Comparison of ENCODE assay signal across 9 cellular contexts in the genomic region with DNA sequence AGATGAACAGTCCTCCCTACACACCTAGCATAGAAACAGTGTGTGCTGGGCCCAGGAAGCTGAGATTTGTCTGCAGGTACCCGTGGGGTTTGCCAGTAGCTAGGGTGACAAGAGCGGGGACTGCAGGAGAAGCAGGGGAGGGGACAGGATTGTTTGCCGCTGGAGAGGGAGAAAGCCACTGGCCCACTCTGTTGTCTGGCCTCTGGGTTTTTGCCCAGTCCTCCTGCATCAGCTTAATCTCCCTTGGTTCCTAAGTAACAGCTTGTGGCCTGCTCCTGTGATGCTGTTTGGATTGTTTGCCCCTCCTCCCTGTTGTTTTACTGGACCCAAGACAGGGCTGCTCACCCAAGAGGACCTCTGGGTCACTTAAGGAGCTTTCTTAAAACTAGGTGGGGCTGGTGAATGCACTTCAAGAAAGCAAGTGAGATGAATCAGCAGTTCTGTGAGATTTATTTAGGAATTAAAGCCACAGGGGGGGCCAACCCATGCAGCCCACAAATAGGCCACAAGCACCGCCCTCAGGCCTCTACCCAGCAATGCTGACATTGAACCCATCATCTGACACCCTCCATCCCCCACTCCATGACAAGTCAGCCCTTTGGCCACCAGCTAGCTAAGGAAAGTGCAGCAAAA.
A peak's percentile ranks its signal among the peaks of the same experiment; 100 is the strongest.
DNase-seq lines count a peak whose midpoint lies in the region; ATAC-seq and TF ChIP-seq lines count a peak whose summit lies in the region.
"Had no signal": no experiment of that assay in that cellular context is flagged by ENCODE, and none has a peak within 500 bp of the region (broad histone marks: within the 10 kb centered on the region; RNA-seq: fewer than 3 reads in every experiment).

No MANE protein-coding gene starts in this region.

- H3K27me3 ChIP-seq in AG04450 (ENCODE audit: control insufficient read depth, insufficient read depth, low read length), result no peaks in the 10 kb centered on the region

- TF ChIP-seq CTCF in AG04450 (IDR thresholded peaks at IDR 0.05; ENCODE audit: low read depth, low read length) (no peak), astrocyte of the cerebellum (IDR thresholded peaks at IDR 0.05; ENCODE audit: low read depth, low read length, missing control alignments) (no peak)

- peak overlapping the region; percentile 99 for H3K27ac ChIP-seq in AG04450 (ENCODE audit: low read depth, low read length)

- DNase-seq in AG04450 (ENCODE audit: low read depth, low spot score) (peak; percentile 49), astrocyte of the cerebellum (ENCODE audit: low read depth) (peak; percentile 64), left kidney (ENCODE audit: low read depth, low spot score) (peak; percentile 20), RKO (ENCODE audit: low spot score) (no peak), NCI-H128 (lab: John Stamatoyannopoulos, UW; ENCODE audit: unreplicated experiment) (no peak)
- DNase-seq in stimulated activated CD4-positive, alpha-beta T cell treated with anti-CD3 and anti-CD28 coated beads, Interleukin-2, amount 100 ng/mL, for 48 hours, result no peak
- DNase-seq: NCI-H187 treated with DMSO at 0.1 percent for 48 hours had no signal

- in situ Hi-C loops in astrocyte of the cerebellum (cut with HindIII; ENCODE audit: low sequenced_read_pairs), result no loop called here

- H3K4me3 ChIP-seq in AG04450 (ENCODE audit: low read depth, low read length) (no peak overlapping the region), astrocyte of the cerebellum (ENCODE audit: low read depth, low read length) (no peak overlapping the region)

- POLR2A ChIA-PET in AG04450 (lab: Yijun Ruan, JAX), result interaction anchor here (0.5 to 1.8 kb wide), 8 partner anchors 16 to 349 kb away, joined by 3 to 23 read pairs (median 4); a partner anchor contains a TSS

- ATAC-seq in HG02678 (IDR thresholded peaks at IDR 0.05; ENCODE audit: unreplicated experiment) (peak; percentile 5), HG03135 (IDR thresholded peaks at IDR 0.05; ENCODE audit: unreplicated experiment) (no peak)

- H3K9me3 ChIP-seq in AG04450 (ENCODE audit: control insufficient read depth, insufficient read depth, low read length), result no peaks in the 10 kb centered on the region; the same call in 1 of the 2 replicates

- CTCF ChIA-PET in AG04450 (lab: Charles Lee), result interaction anchor here (0.7 kb wide), 2 partner anchors 9 to 361 kb away, joined by 3 to 9 read pairs; no protein-coding TSS in a partner anchor

Comparison
In these comparisons a context has a peak if more than half of its experiments do, and no peak if none do; other contexts are left out.
1. DNase-seq: peak in AG04450 (single experiment), astrocyte of the cerebellum (single experiment) and left kidney (single experiment); none in RKO (single experiment), stimulated activated CD4-positive, alpha-beta T cell treated with anti-CD3 and anti-CD28 coated beads, Interleukin-2, amount 100 ng/mL, for 48 hours (0 of 2) and NCI-H128 (single experiment).